In the genomic region with DNA sequence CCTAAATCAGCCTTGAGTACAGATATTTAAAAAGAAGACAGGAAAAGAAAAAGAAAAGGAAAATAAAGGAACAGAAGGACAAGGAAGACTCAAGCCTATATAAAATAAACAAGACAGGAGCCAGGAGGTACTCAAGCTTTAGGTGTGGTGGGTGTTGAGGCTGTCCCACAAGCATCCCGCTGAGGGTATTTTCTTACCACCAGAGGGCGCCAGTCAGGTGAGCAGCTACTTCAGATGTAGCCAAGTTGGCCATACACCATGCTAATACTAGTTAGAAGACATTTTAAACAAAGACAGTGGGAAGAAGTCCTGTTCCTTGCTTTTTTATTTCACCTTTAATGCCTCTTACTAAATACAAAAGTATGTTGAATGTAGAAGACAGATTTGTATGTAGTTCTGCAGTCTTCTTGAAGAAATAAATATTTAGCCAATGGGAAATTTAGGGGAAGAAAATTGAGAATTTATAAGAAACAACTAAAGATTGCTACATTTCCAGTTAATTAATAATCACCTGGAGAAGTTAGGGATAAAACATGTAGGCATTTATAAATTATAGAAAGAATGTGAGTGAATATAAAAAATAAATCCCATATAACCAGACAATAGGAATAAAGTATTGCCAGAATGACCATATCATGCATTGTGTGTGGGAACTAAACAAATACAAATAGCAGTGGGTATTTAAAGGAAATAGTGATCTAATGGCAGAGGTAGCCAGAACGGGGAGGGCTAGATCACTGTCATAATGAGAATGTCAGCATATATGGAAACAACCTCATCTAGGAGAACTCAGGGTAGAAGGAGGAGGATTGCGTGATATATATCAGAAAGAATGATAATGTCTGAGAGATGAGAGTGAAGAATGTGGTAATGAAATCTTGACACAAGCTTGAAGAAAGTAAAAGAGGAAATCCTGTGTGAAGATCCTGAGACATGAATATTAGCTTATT, we compare ENCODE assay signal across 8 cellular contexts.
DNase-seq lines count a peak whose midpoint lies in the region; ATAC-seq and TF ChIP-seq lines count a peak whose summit lies in the region.

No MANE protein-coding gene starts in this region.

- intact Hi-C loops in CD4-positive, alpha-beta memory T cell (cut with micrococcal nuclease) = loop anchor here (1.0 kb wide), 5 partner anchors 82 to 446 kb away; no protein-coding TSS in a partner anchor
- intact Hi-C loops in esophagus squamous epithelium (cut with DNase I) = no loop called here
- intact Hi-C loops in thyroid gland (cut with DNase I) = loop anchor here (5.0 kb wide), 1 partner anchor 83 kb away; no protein-coding TSS in a partner anchor

- DNase-seq in CD4-positive, alpha-beta memory T cell = peak; percentile 58 to 68 (median 63)
- DNase-seq in NOMO-1 treated with dmso at 0.1 percent for 144 hours (lab: John Stamatoyannopoulos, UW; ENCODE audit: unreplicated experiment) (peak; percentile 14), esophagus squamous epithelium (lab: John Stamatoyannopoulos, UW) (peak; percentile 1), omental fat pad (ENCODE audit: low spot score) (peak; percentile 78), thyroid gland (peak; percentile 75 to 79)
- peak; percentile 43 for DNase-seq in activated CD8-positive, alpha-beta memory T cell treated with anti-CD3 and anti-CD28 coated beads, Interleukin-2, amount 50 U/mL, for 24 hours (ENCODE audit: extremely low read depth)

- peak; percentile 58 to 91 (median 76) for TF ChIP-seq CTCF in esophagus squamous epithelium (IDR thresholded peaks at IDR 0.05)
- peak in 1 of 3 donors; percentile 34 for TF ChIP-seq CTCF in omental fat pad (IDR thresholded peaks at IDR 0.05)
- TF ChIP-seq CTCF in thyroid gland (IDR thresholded peaks at IDR 0.05) = peak; percentile 55 to 82 (median 68)

- H3K4me3 Mint-ChIP-seq in CD4-positive, alpha-beta memory T cell = no peak overlapping the region

- no peaks in the 10 kb centered on the region for H3K4me1 ChIP-seq in CD4-positive, alpha-beta memory T cell (ENCODE audit: insufficient read depth, low read length)
- H3K4me1 ChIP-seq in esophagus squamous epithelium (peaks cover 0 to 29% (median 3%) of the 10 kb centered on the region in 3 donors), thyroid gland (no peaks in the 10 kb centered on the region)

- CTCF ChIA-PET in CD4-positive, alpha-beta memory T cell (lab: Charles Lee; ENCODE audit: partially characterized antibody) = interaction anchor here (0.7 to 2.9 kb wide), 25 partner anchors 9 to 449 kb away, joined by 3 to 12 read pairs (median 4); no protein-coding TSS in a partner anchor

- no peak overlapping the region for H3K4me3 ChIP-seq in CD4-positive, alpha-beta memory T cell (ENCODE audit: low read length in 2 of 2)
- H3K4me3 ChIP-seq in esophagus squamous epithelium (no peak overlapping the region), thyroid gland (replicated peaks in 1 of 3) (no peak overlapping the region)

- no peaks in the 10 kb centered on the region for H3K4me1 Mint-ChIP-seq in CD4-positive, alpha-beta memory T cell

- H3K36me3 ChIP-seq in CD4-positive, alpha-beta memory T cell (ENCODE audit: insufficient read depth, low read length) = no peaks in the 10 kb centered on the region
- H3K36me3 ChIP-seq in esophagus squamous epithelium (no peaks in the 10 kb centered on the region), thyroid gland (no peaks in the 10 kb centered on the region)

- peak; percentile 87 for ATAC-seq in GM18909 (IDR thresholded peaks at IDR 0.05; ENCODE audit: poor library complexity, unreplicated experiment)
- peak; percentile 91 for ATAC-seq in HG03159 (IDR thresholded peaks at IDR 0.05; ENCODE audit: unreplicated experiment)
- no peak for ATAC-seq in omental fat pad (ENCODE audit: low FRiP score)

- no peaks in the 10 kb centered on the region for H3K27me3 ChIP-seq in CD4-positive, alpha-beta memory T cell (ENCODE audit: insufficient read depth, low read length)
- H3K27me3 ChIP-seq in esophagus squamous epithelium = no peaks in the 10 kb centered on the region
- no peaks in the 10 kb centered on the region for H3K27me3 ChIP-seq in thyroid gland

- H3K27me3 Mint-ChIP-seq in CD4-positive, alpha-beta memory T cell = no peaks in the 10 kb centered on the region

- H3K9me3 ChIP-seq in CD4-positive, alpha-beta memory T cell (ENCODE audit: control insufficient read depth in 1 of 2, low read length in 2 of 2) = no peaks in the 10 kb centered on the region
- H3K9me3 ChIP-seq in esophagus squamous epithelium (no peaks in the 10 kb centered on the region), thyroid gland (no peaks in the 10 kb centered on the region)

- WGBS in esophagus squamous epithelium, 2 donors = 40 to 45% methylated on average over 4 of the region's 4 CpGs
- 46 to 48% methylated on average over 4 of the region's 4 CpGs for whole genome bisulfite sequencing in thyroid gland, 2 donors

- POLR2A ChIA-PET in CD4-positive, alpha-beta memory T cell (lab: Charles Lee; ENCODE audit: partially characterized antibody) = no interaction called here

- H3K9me3 Mint-ChIP-seq in CD4-positive, alpha-beta memory T cell = no peaks in the 10 kb centered on the region

- TF ChIP-seq POLR2A in esophagus squamous epithelium (IDR thresholded peaks at IDR 0.05) (no peak), thyroid gland (IDR thresholded peaks at IDR 0.05) (no peak)

- H3K27ac ChIP-seq in CD4-positive, alpha-beta memory T cell (ENCODE audit: low read depth, low read length) = no peak overlapping the region
- H3K27ac ChIP-seq in esophagus squamous epithelium (peak overlapping the region in 1 of 4 donors; percentile 72), thyroid gland (no peak overlapping the region)

- no peak overlapping the region for H3K27ac Mint-ChIP-seq in CD4-positive, alpha-beta memory T cell

- peaks cover 3 to 9% of the 10 kb centered on the region in 2 donors for H3K36me3 Mint-ChIP-seq in CD4-positive, alpha-beta memory T cell

Comparison
In these comparisons a context has a peak if more than half of its experiments do, and no peak if none do; other contexts are left out.
1. DNase-seq: peak in every context shown above with its lines; median percentile 78 in omental fat pad; 77 in thyroid gland; 63 in CD4-positive, alpha-beta memory T cell; 43 in activated CD8-positive, alpha-beta memory T cell treated with anti-CD3 and anti-CD28 coated beads, Interleukin-2, amount 50 U/mL, for 24 hours; 14 in NOMO-1 treated with dmso at 0.1 percent for 144 hours; 1 in esophagus squamous epithelium.